In the genomic region with DNA sequence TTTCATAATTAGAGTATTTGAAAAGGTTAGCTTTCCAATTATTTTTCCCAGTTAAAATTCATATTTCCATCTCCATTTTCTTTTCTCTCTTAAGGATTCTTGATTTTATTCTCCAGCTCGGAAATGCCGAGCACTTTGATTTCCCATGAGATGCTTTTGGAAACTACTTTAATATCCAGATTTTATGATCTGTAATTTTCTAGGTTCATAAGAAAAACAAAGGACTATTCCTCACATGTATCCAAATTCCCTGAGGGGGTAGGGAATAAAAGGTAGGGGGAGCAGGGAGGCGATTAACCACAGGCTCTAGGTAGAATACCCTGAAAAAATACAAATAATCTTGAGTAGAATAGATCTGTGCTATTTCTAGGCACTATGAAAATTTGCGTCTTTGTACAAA, we compare ENCODE assay signal across 14 cellular contexts. TPM values are rescaled to one million over a fixed set of nuclear protein-coding genes. Genes with fewer than 3 reads are reported as not detected.
DNase-seq lines count a peak whose midpoint lies in the region; ATAC-seq and TF ChIP-seq lines count a peak whose summit lies in the region.
"Had no signal": no experiment of that assay in that cellular context is flagged by ENCODE, and none has a peak within 500 bp of the region (broad histone marks: within the 10 kb centered on the region; RNA-seq: fewer than 3 reads in every experiment).

No MANE protein-coding gene starts in this region.

- peak overlapping the region in 2 of 3 donors; percentile 49 to 59 for H3K4me3 ChIP-seq in breast epithelium
- peak overlapping the region; percentile 23 to 33 for H3K4me3 ChIP-seq in left lung
- peak overlapping the region in 3 of 4 donors; percentile 32 to 53 (median 39) for H3K4me3 ChIP-seq in transverse colon

- peaks cover 35% of the 10 kb centered on the region for H3K4me1 Mint-ChIP-seq in activated CD4-positive, alpha-beta T cell treated with anti-CD3 and anti-CD28 coated beads, Interleukin-2, amount 10 ng/mL, durations not matched to agents 24 days and 14 days

- in situ Hi-C loops in transverse colon (cut with MboI; ENCODE audit: low pct_ligation_motif_present in 1 of 4, low pct_unique_long_range_greater_than_20kb in 1 of 4, low sequenced_read_pairs in 3 of 4): loop anchor here in 2 of 4 donors (10.0 kb wide), 3 partner anchors 52 to 102 kb away; partner anchors contain the start of gene SUPT4H1 (in 1 of the 2)

- H3K9me3 ChIP-seq in breast epithelium (no peaks in the 10 kb centered on the region), left lung (no peaks in the 10 kb centered on the region), transverse colon (no peaks in the 10 kb centered on the region)

- H3K9me3 Mint-ChIP-seq in activated CD4-positive, alpha-beta T cell treated with anti-CD3 and anti-CD28 coated beads, Interleukin-2, amount 10 ng/mL, durations not matched to agents 24 days and 14 days: no peaks in the 10 kb centered on the region
- H3K9me3 Mint-ChIP-seq: activated naive CD4-positive, alpha-beta T cell treated with anti-CD3 and anti-CD28 coated beads for 36 hours; T-helper 1 cell treated with Interleukin-12 subunit alpha and Interleukin-12 subunit beta and Interleukin-4 antibody, amounts not matched to agents 30 μg/mL and 1 μg/mL, for 36 hours had no signal

- H3K4me1 ChIP-seq in breast epithelium: no peaks in the 10 kb centered on the region
- peaks cover 0 to 4% of the 10 kb centered on the region in 2 donors for H3K4me1 ChIP-seq in left lung
- H3K4me1 ChIP-seq in transverse colon: peaks cover 0 to 23% (median 6%) of the 10 kb centered on the region in 4 donors

- intact Hi-C loops in activated CD4-positive, alpha-beta T cell treated with anti-CD3 and anti-CD28 coated beads, Interleukin-2, amount 10 ng/mL, durations not matched to agents 24 days and 14 days (cut with micrococcal nuclease): no loop called here
- intact Hi-C loops in breast epithelium (cut with DNase I; ENCODE audit: low total_unique reads) (no loop called here), left lung (cut with DNase I) (no loop called here), transverse colon (cut with DNase I; ENCODE audit: low total_unique reads) (no loop called here)

- no peak for TF ChIP-seq CTCF in breast epithelium (IDR thresholded peaks at IDR 0.05)
- TF ChIP-seq CTCF in left lung (IDR thresholded peaks at IDR 0.05): no peak
- TF ChIP-seq CTCF in transverse colon (IDR thresholded peaks at IDR 0.05): no peak

- H3K27ac Mint-ChIP-seq in activated CD4-positive, alpha-beta T cell treated with anti-CD3 and anti-CD28 coated beads, Interleukin-2, amount 10 ng/mL, durations not matched to agents 24 days and 14 days: no peak overlapping the region
- H3K27ac Mint-ChIP-seq: activated CD8-positive, alpha-beta T cell treated with anti-CD3 and anti-CD28 coated beads, Interleukin-2, amount 10 ng/mL, durations not matched to agents 7 days and 5 days; activated naive CD4-positive, alpha-beta T cell treated with anti-CD3 and anti-CD28 coated beads for 36 hours had no signal

- TF ChIP-seq EP300 in transverse colon (IDR thresholded peaks at IDR 0.05; ENCODE audit: low read depth): no peak

- H3K27me3 ChIP-seq in breast epithelium: no peaks in the 10 kb centered on the region
- H3K27me3 ChIP-seq in left lung: no peaks in the 10 kb centered on the region
- H3K27me3 ChIP-seq in transverse colon: peaks cover 2% of the 10 kb centered on the region

- peak overlapping the region; percentile 30 for H3K4me3 Mint-ChIP-seq in activated CD4-positive, alpha-beta T cell treated with anti-CD3 and anti-CD28 coated beads, Interleukin-2, amount 10 ng/mL, durations not matched to agents 24 days and 14 days
- H3K4me3 Mint-ChIP-seq: activated CD8-positive, alpha-beta T cell treated with anti-CD3 and anti-CD28 coated beads, Interleukin-2, amount 10 ng/mL, durations not matched to agents 7 days and 5 days; T-helper 1 cell treated with Interleukin-12 subunit alpha and Interleukin-12 subunit beta and Interleukin-4 antibody, amounts not matched to agents 30 μg/mL and 1 μg/mL, for 36 hours had no signal

- TF ChIP-seq POLR2A in breast epithelium (IDR thresholded peaks at IDR 0.05): no peak
- no peak for TF ChIP-seq POLR2A in transverse colon (IDR thresholded peaks at IDR 0.05)

- ATAC-seq in left lung: no peak
- ATAC-seq: activated CD8-positive, alpha-beta T cell treated with anti-CD3 and anti-CD28 coated beads, Interleukin-2, amount 10 ng/mL, durations not matched to agents 7 days and 5 days had no signal

- no peaks in the 10 kb centered on the region for H3K27me3 Mint-ChIP-seq in activated CD4-positive, alpha-beta T cell treated with anti-CD3 and anti-CD28 coated beads, Interleukin-2, amount 10 ng/mL, durations not matched to agents 24 days and 14 days

- no peak for DNase-seq in activated CD4-positive, alpha-beta T cell treated with anti-CD3 and anti-CD28 coated beads, Interleukin-2, amount 10 ng/mL, durations not matched to agents 24 days and 14 days
- no peak for DNase-seq in activated CD4-positive, alpha-beta T cell treated with anti-CD3 and anti-CD28 coated beads, Interleukin-2, amount 50 U/mL, for 1 hour
- DNase-seq in breast epithelium (ENCODE audit: low spot score in 2 of 2) (no peak), left lung (no peak), transverse colon (no peak), NCI-H2171 (lab: John Stamatoyannopoulos, UW) (no peak), NCI-H1694 (lab: John Stamatoyannopoulos, UW) (no peak), kidney glomerular epithelial cell (lab: John Stamatoyannopoulos, UW) (no peak)
- DNase-seq: ACHN; activated CD8-positive, alpha-beta T cell treated with anti-CD3 and anti-CD28 coated beads, Interleukin-2, amount 10 ng/mL, durations not matched to agents 7 days and 5 days; activated naive CD4-positive, alpha-beta T cell treated with anti-CD3 and anti-CD28 coated beads for 36 hours; cortex of kidney; NCI-H2029 treated with DMSO at 0.1 percent for 48 hours had no signal

- H3K36me3 ChIP-seq in breast epithelium (no peaks in the 10 kb centered on the region), left lung (no peaks in the 10 kb centered on the region), transverse colon (no peaks in the 10 kb centered on the region)

- 47 to 60% methylated on average over 4 of the region's 4 CpGs for WGBS in transverse colon (ENCODE audit: low coverage in 1 of 2), 2 donors

- peak overlapping the region; percentile 68 to 72 for H3K27ac ChIP-seq in breast epithelium
- H3K27ac ChIP-seq in left lung: peak overlapping the region; percentile 47 to 67
- H3K27ac ChIP-seq in transverse colon: peak overlapping the region; percentile 74 to 91 (median 80)

- no peaks in the 10 kb centered on the region for H3K36me3 Mint-ChIP-seq in activated CD4-positive, alpha-beta T cell treated with anti-CD3 and anti-CD28 coated beads, Interleukin-2, amount 10 ng/mL, durations not matched to agents 24 days and 14 days (ENCODE audit: low read depth)

RNA-seq across cellular contexts. Expression of gene RNF43, which starts 0.9 kb away (rescaled TPM):
- total RNA-seq in activated CD4-positive, alpha-beta T cell treated with anti-CD3 and anti-CD28 coated beads, Interleukin-2, amount 10 ng/mL, durations not matched to agents 24 days and 14 days: 0.95 and 1.6 TPM in 2 replicates
- total RNA-seq in breast epithelium (10 to 100 TPM in 1 of 3 donors, 1 to 10 TPM in 1, not detected in 1; 8.5 to 19.0 TPM), left lung (10 to 100 TPM in 1 of 2 donors, 1 to 10 TPM in 1; 6.8 to 13.4 TPM), transverse colon (10 to 100 TPM; 31.9 to 84.2 (median 38.2) TPM)
